In the genomic region with DNA sequence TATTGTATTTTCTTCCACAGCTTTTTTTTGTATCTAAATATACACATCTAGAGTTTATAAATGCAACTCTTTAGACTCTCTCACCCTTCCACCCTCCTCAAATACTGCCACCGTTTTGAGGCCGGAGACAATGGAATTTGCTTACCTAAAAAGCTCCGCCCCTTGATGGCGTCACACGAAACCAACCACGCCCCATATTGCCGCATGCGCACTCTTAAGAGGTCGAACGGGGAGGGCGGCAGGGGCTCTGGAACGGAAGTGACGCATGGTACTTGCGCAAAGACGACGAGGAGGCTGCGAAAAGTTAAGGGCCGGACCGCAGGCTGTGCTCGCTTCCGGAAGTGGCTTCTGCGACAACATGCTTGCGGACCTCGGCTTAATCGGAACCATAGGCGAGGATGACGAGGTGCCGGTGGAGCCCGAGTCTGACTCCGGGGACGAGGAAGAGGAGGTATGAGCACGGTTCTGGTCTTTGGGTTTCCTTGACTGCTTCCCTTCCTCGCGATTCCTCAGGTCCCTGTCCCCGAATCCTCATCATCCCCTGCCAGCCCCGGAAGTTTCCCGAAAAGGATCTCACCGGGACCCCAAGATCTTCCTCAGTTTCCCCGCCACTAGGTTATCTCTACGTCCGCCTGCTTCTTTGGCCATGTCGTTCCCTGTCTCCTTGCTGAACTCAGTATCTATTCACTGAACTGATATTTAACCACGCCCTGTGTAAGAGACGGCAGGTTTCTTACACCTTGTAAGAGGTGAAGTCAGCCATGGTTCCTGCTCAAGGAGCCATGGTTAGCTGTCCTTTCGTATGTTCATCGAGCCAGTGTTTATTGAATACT, we compare ENCODE assay signal across 1 cellular context.
A peak's percentile ranks its signal among the peaks of the same experiment; 100 is the strongest.
TF ChIP-seq lines count a peak whose summit lies in the region.

A gene with protein sequence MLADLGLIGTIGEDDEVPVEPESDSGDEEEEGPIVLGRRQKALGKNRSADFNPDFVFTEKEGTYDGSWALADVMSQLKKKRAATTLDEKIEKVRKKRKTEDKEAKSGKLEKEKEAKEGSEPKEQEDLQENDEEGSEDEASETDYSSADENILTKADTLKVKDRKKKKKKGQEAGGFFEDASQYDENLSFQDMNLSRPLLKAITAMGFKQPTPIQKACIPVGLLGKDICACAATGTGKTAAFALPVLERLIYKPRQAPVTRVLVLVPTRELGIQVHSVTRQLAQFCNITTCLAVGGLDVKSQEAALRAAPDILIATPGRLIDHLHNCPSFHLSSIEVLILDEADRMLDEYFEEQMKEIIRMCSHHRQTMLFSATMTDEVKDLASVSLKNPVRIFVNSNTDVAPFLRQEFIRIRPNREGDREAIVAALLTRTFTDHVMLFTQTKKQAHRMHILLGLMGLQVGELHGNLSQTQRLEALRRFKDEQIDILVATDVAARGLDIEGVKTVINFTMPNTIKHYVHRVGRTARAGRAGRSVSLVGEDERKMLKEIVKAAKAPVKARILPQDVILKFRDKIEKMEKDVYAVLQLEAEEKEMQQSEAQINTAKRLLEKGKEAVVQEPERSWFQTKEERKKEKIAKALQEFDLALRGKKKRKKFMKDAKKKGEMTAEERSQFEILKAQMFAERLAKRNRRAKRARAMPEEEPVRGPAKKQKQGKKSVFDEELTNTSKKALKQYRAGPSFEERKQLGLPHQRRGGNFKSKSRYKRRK (plus strand): TSS at position 326 of the 833 bp plus-strand sequence. CDS start 33 bp downstream, at position 359.

TF ChIP-seq in GM23338, 12 proteins besides CTCF, POLR2A, EP300 and RAD21:
- TF ChIP-seq, protein P1, sequence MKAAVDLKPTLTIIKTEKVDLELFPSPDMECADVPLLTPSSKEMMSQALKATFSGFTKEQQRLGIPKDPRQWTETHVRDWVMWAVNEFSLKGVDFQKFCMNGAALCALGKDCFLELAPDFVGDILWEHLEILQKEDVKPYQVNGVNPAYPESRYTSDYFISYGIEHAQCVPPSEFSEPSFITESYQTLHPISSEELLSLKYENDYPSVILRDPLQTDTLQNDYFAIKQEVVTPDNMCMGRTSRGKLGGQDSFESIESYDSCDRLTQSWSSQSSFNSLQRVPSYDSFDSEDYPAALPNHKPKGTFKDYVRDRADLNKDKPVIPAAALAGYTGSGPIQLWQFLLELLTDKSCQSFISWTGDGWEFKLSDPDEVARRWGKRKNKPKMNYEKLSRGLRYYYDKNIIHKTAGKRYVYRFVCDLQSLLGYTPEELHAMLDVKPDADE (IDR thresholded peaks at IDR 0.05): peak; percentile 72; the same call in 1 of the 2 replicates
- TF ChIP-seq CREB1 (CRISPR knock-in tag; IDR thresholded peaks at IDR 0.05; ENCODE audit: low read depth) (peak; percentile 92), POLR2AphosphoS5 (IDR thresholded peaks at IDR 0.05; ENCODE audit: low read depth) (peak; percentile 96)
- TF ChIP-seq, protein P2, sequence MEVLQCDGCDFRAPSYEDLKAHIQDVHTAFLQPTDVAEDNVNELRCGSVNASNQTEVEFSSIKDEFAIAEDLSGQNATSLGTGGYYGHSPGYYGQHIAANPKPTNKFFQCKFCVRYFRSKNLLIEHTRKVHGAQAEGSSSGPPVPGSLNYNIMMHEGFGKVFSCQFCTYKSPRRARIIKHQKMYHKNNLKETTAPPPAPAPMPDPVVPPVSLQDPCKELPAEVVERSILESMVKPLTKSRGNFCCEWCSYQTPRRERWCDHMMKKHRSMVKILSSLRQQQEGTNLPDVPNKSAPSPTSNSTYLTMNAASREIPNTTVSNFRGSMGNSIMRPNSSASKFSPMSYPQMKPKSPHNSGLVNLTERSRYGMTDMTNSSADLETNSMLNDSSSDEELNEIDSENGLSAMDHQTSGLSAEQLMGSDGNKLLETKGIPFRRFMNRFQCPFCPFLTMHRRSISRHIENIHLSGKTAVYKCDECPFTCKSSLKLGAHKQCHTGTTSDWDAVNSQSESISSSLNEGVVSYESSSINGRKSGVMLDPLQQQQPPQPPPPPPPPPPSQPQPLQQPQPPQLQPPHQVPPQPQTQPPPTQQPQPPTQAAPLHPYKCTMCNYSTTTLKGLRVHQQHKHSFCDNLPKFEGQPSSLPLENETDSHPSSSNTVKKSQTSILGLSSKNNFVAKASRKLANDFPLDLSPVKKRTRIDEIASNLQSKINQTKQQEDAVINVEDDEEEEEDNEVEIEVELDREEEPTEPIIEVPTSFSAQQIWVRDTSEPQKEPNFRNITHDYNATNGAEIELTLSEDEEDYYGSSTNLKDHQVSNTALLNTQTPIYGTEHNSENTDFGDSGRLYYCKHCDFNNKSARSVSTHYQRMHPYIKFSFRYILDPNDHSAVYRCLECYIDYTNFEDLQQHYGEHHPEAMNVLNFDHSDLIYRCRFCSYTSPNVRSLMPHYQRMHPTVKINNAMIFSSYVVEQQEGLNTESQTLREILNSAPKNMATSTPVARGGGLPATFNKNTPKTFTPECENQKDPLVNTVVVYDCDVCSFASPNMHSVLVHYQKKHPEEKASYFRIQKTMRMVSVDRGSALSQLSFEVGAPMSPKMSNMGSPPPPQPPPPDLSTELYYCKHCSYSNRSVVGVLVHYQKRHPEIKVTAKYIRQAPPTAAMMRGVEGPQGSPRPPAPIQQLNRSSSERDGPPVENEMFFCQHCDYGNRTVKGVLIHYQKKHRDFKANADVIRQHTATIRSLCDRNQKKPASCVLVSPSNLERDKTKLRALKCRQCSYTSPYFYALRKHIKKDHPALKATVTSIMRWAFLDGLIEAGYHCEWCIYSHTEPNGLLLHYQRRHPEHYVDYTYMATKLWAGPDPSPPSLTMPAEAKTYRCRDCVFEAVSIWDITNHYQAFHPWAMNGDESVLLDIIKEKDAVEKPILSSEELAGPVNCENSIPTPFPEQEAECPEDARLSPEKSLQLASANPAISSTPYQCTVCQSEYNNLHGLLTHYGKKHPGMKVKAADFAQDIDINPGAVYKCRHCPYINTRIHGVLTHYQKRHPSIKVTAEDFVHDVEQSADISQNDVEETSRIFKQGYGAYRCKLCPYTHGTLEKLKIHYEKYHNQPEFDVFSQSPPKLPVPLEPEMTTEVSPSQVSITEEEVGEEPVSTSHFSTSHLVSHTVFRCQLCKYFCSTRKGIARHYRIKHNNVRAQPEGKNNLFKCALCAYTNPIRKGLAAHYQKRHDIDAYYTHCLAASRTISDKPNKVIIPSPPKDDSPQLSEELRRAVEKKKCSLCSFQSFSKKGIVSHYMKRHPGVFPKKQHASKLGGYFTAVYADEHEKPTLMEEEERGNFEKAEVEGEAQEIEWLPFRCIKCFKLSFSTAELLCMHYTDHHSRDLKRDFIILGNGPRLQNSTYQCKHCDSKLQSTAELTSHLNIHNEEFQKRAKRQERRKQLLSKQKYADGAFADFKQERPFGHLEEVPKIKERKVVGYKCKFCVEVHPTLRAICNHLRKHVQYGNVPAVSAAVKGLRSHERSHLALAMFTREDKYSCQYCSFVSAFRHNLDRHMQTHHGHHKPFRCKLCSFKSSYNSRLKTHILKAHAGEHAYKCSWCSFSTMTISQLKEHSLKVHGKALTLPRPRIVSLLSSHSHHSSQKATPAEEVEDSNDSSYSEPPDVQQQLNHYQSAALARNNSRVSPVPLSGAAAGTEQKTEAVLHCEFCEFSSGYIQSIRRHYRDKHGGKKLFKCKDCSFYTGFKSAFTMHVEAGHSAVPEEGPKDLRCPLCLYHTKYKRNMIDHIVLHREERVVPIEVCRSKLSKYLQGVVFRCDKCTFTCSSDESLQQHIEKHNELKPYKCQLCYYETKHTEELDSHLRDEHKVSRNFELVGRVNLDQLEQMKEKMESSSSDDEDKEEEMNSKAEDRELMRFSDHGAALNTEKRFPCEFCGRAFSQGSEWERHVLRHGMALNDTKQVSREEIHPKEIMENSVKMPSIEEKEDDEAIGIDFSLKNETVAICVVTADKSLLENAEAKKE (CRISPR knock-in tag; IDR thresholded peaks at IDR 0.05): no peak
TF ChIP-seq in GM23338: peak in this region for 3.
